ENCODE assay signal across 11 cellular contexts in the genomic region with DNA sequence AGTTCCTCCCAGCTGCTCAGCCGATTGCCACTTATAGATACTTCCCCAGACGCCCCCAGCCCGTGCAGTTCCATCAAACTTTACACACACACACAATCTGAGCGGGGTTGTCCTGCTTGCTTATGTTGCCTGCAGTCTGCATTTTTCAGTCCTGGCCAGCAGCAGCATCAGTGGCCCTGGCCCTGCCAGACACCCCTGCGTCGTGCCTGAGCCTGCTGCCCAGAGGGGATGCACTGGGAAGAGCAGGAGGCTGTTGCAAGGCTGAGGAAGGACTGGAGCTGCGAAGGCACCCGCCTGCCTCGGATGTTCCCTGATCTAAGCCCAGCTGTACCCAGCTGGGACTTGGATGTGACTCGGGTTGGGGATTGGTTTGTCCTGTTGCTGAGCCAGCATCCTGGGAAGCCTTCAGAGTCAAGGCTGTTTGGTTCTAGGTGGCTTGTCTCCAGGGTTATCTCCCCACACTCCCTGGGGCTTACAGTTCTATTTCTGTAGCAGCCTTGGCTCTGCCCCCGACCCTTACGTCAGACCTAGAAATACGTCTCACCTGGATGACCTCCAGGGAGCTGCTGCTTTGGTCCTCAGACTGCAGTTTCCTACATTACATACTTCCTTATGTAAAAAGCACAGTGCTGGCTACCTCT. TPM values are rescaled to one million over a fixed set of nuclear protein-coding genes. Genes with fewer than 3 reads are reported as not detected.
DNase-seq lines count a peak whose midpoint lies in the region; ATAC-seq and TF ChIP-seq lines count a peak whose summit lies in the region.
"Had no signal": no experiment of that assay in that cellular context is flagged by ENCODE, and none has a peak within 500 bp of the region (broad histone marks: within the 10 kb centered on the region; RNA-seq: fewer than 3 reads in every experiment).

No MANE protein-coding gene starts in this region.

- no peak for TF ChIP-seq POLR2A in esophagus muscularis mucosa (IDR thresholded peaks at IDR 0.05; ENCODE audit: low read depth)
- TF ChIP-seq POLR2A in GM18505 (IDR thresholded peaks at IDR 0.05; ENCODE audit: borderline replicate concordance, extremely low read depth, insufficient read depth, insufficient read length), result no peak

- H3K4me3 Mint-ChIP-seq in activated naive CD4-positive, alpha-beta T cell treated with anti-CD3 and anti-CD28 coated beads for 36 hours, result no peak overlapping the region
- H3K4me3 Mint-ChIP-seq in naive thymus-derived CD4-positive, alpha-beta T cell, result peak overlapping the region in 2 of 10 donors; percentile 15 to 44
- H3K4me3 Mint-ChIP-seq: T-helper 1 cell treated with Interleukin-12 subunit alpha and Interleukin-12 subunit beta and Interleukin-4 antibody, amounts not matched to agents 30 μg/mL and 1 μg/mL, for 36 hours had no signal

- no peaks in the 10 kb centered on the region for H3K27me3 ChIP-seq in esophagus muscularis mucosa
- H3K27me3 ChIP-seq in naive thymus-derived CD4-positive, alpha-beta T cell (ENCODE audit: control insufficient read depth in 2 of 2, insufficient read depth in 2 of 2, low read length in 2 of 2), result no peaks in the 10 kb centered on the region

- no peak for TF ChIP-seq EP300 in esophagus muscularis mucosa (IDR thresholded peaks at IDR 0.05)

- no peak for ATAC-seq in naive thymus-derived CD4-positive, alpha-beta T cell
- no peak for ATAC-seq in GM18505 (IDR thresholded peaks at IDR 0.05; ENCODE audit: unreplicated experiment)

- peaks cover 49% of the 10 kb centered on the region for H3K4me1 Mint-ChIP-seq in activated naive CD4-positive, alpha-beta T cell treated with anti-CD3 and anti-CD28 coated beads for 36 hours (ENCODE audit: low read depth)
- peaks cover 8 to 88% (median 81%) of the 10 kb centered on the region in 7 donors for H3K4me1 Mint-ChIP-seq in naive thymus-derived CD4-positive, alpha-beta T cell

- CTCF ChIA-PET in activated naive CD4-positive, alpha-beta T cell treated with anti-CD3 and anti-CD28 coated beads for 36 hours (lab: Charles Lee), result interaction anchor here (1.1 to 1.2 kb wide), 2 partner anchors 85 to 89 kb away, joined by 3 read pairs; no protein-coding TSS in a partner anchor
- CTCF ChIA-PET in naive thymus-derived CD4-positive, alpha-beta T cell (lab: Charles Lee), result interaction anchor here (0.7 kb wide), 1 partner anchor 144 kb away, joined by 3 read pairs; no protein-coding TSS in a partner anchor

- H3K36me3 ChIP-seq in esophagus muscularis mucosa (no peaks in the 10 kb centered on the region), urinary bladder (ENCODE audit: insufficient read depth) (no peaks in the 10 kb centered on the region)
- peaks cover 0 to 29% (median 0%) of the 10 kb centered on the region in 3 experiments for H3K36me3 ChIP-seq in naive thymus-derived CD4-positive, alpha-beta T cell (ENCODE audit: control insufficient read depth in 2 of 3, insufficient read depth in 3 of 3, low read length in 3 of 3)

- POLR2A ChIA-PET in naive thymus-derived CD4-positive, alpha-beta T cell (lab: Charles Lee), result interaction anchor here (1.0 to 2.0 kb wide), 5 partner anchors 8 to 35 kb away, joined by 3 to 12 read pairs (median 4); no protein-coding TSS in a partner anchor

- H3K27ac ChIP-seq in esophagus muscularis mucosa (replicated peaks in 1 of 4) (peak overlapping the region; percentile 49 to 77 (median 67)), urinary bladder (ENCODE audit: low read depth) (peak overlapping the region; percentile 13)
- H3K27ac ChIP-seq in naive thymus-derived CD4-positive, alpha-beta T cell (ENCODE audit: low read depth, low read length), result no peak overlapping the region

- intact Hi-C loops in activated naive CD4-positive, alpha-beta T cell treated with anti-CD3 and anti-CD28 coated beads for 36 hours (cut with micrococcal nuclease), result no loop called here
- intact Hi-C loops in esophagus muscularis mucosa (cut with DNase I), result no loop called here
- intact Hi-C loops in naive thymus-derived CD4-positive, alpha-beta T cell (cut with micrococcal nuclease), result no loop called here

- H3K4me3 ChIP-seq in esophagus muscularis mucosa (no peak overlapping the region), urinary bladder (ENCODE audit: low read depth, low read length) (no peak overlapping the region)
- no peak overlapping the region for H3K4me3 ChIP-seq in naive thymus-derived CD4-positive, alpha-beta T cell (ENCODE audit: low read length)

- H3K9me3 ChIP-seq in esophagus muscularis mucosa, result no peaks in the 10 kb centered on the region
- H3K9me3 ChIP-seq in naive thymus-derived CD4-positive, alpha-beta T cell (ENCODE audit: control insufficient read depth in 2 of 3, low read length in 3 of 3), result no peaks in the 10 kb centered on the region

- peaks cover 2% of the 10 kb centered on the region for H3K36me3 Mint-ChIP-seq in activated naive CD4-positive, alpha-beta T cell treated with anti-CD3 and anti-CD28 coated beads for 36 hours (ENCODE audit: low read depth)
- peaks cover 0 to 25% (median 10%) of the 10 kb centered on the region in 5 donors for H3K36me3 Mint-ChIP-seq in naive thymus-derived CD4-positive, alpha-beta T cell

- DNase-seq in activated naive CD4-positive, alpha-beta T cell treated with anti-CD3 and anti-CD28 coated beads for 36 hours, result peak; percentile 4
- no peak for DNase-seq in activated naive CD4-positive, alpha-beta T cell treated with Interleukin-2 at 50 U/mL for 16 hours
- no peak for DNase-seq in esophagus muscularis mucosa (ENCODE audit: extremely low spot score)
- no peak for DNase-seq in naive thymus-derived CD4-positive, alpha-beta T cell
- DNase-seq in DMS114 treated with DMSO at 0.1 percent for 48 hours (lab: John Stamatoyannopoulos, UW; ENCODE audit: unreplicated experiment), result no peak
- no peak for DNase-seq in HPDE6-E6E7 (ENCODE audit: extremely low spot score)
- DNase-seq: central memory CD4-positive, alpha-beta T cell; NCI-H82 had no signal

- no peaks in the 10 kb centered on the region for H3K27me3 Mint-ChIP-seq in activated naive CD4-positive, alpha-beta T cell treated with anti-CD3 and anti-CD28 coated beads for 36 hours (ENCODE audit: low read depth)
- peaks cover 0 to 54% (median 0%) of the 10 kb centered on the region in 5 donors for H3K27me3 Mint-ChIP-seq in naive thymus-derived CD4-positive, alpha-beta T cell

- no peaks in the 10 kb centered on the region for H3K9me3 Mint-ChIP-seq in activated naive CD4-positive, alpha-beta T cell treated with anti-CD3 and anti-CD28 coated beads for 36 hours
- no peaks in the 10 kb centered on the region for H3K9me3 Mint-ChIP-seq in naive thymus-derived CD4-positive, alpha-beta T cell
- H3K9me3 Mint-ChIP-seq: T-helper 1 cell treated with Interleukin-12 subunit alpha and Interleukin-12 subunit beta and Interleukin-4 antibody, amounts not matched to agents 30 μg/mL and 1 μg/mL, for 36 hours had no signal

- no peak overlapping the region for H3K27ac Mint-ChIP-seq in activated naive CD4-positive, alpha-beta T cell treated with anti-CD3 and anti-CD28 coated beads for 36 hours
- peak overlapping the region; percentile 29 to 81 (median 75) for H3K27ac Mint-ChIP-seq in naive thymus-derived CD4-positive, alpha-beta T cell
- H3K27ac Mint-ChIP-seq: T-helper 1 cell treated with Interleukin-12 subunit alpha and Interleukin-12 subunit beta and Interleukin-4 antibody, amounts not matched to agents 30 μg/mL and 1 μg/mL, for 36 hours had no signal

- no peak for TF ChIP-seq CTCF in esophagus muscularis mucosa (IDR thresholded peaks at IDR 0.05)

- H3K4me1 ChIP-seq in esophagus muscularis mucosa (peaks cover 31 to 40% (median 33%) of the 10 kb centered on the region in 4 donors), urinary bladder (ENCODE audit: insufficient read depth) (peaks cover 2% of the 10 kb centered on the region)
- H3K4me1 ChIP-seq in naive thymus-derived CD4-positive, alpha-beta T cell (ENCODE audit: control insufficient read depth in 2 of 2, insufficient read depth in 2 of 2, low read length in 2 of 2), result peaks cover 0 to 24% of the 10 kb centered on the region in 2 donors

- WGBS in esophagus muscularis mucosa, result 56% methylated on average over 8 of the region's 13 CpGs
- 38% methylated on average over 13 of the region's 13 CpGs for WGBS in urinary bladder

RNA-seq across cellular contexts. Expression of gene MAN1C1, which starts 42.3 kb away (rescaled TPM):
- 1 to 10 TPM; 4.9 to 6.3 TPM for total RNA-seq in activated naive CD4-positive, alpha-beta T cell treated with anti-CD3 and anti-CD28 coated beads for 36 hours
- total RNA-seq in esophagus muscularis mucosa (10 to 100 TPM; 20.2 to 22.8 (median 20.7) TPM), urinary bladder (18.2 TPM)
- total RNA-seq in naive thymus-derived CD4-positive, alpha-beta T cell, result 10 to 100 TPM; 28.8 to 85.5 (median 69.9) TPM
- polyA plus RNA-seq in naive thymus-derived CD4-positive, alpha-beta T cell, result 10 to 100 TPM; 16.0 to 30.4 TPM
- polyA plus RNA-seq in urinary bladder, result 26.4 TPM
